ENCODE assay signal across 1 cellular context in the genomic region with DNA sequence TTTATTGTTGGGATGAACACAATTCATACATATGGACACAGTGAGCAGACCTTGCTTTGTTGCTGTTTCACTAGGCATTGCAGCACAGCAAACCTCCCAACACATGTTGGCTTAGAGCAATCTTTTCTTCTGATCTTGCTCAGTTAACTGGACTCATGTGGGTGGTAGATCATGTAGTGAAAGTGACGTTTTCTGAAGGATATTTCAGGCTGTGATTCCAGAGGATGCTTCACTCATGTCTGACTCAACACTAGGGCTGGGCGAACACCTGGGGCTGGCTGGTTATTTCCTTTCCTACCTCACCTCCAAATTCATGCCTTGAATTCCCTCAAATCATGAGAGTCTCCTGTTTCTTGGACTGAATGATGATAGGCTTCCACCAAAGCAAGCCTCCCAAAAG.
TF ChIP-seq lines count a peak whose summit lies in the region.

No MANE protein-coding gene starts in this region.

TF ChIP-seq in A549, 52 proteins besides CTCF, POLR2A, EP300 and RAD21 (continued from another document):
- TF ChIP-seq KDM1A (IDR thresholded peaks at IDR 0.05; ENCODE audit: low read depth) (no peak), SMC3 (IDR thresholded peaks at IDR 0.05) (no peak), HDAC2 (IDR thresholded peaks at IDR 0.05) (no peak), JUNB (IDR thresholded peaks at IDR 0.05) (no peak)
- TF ChIP-seq, protein P1, sequence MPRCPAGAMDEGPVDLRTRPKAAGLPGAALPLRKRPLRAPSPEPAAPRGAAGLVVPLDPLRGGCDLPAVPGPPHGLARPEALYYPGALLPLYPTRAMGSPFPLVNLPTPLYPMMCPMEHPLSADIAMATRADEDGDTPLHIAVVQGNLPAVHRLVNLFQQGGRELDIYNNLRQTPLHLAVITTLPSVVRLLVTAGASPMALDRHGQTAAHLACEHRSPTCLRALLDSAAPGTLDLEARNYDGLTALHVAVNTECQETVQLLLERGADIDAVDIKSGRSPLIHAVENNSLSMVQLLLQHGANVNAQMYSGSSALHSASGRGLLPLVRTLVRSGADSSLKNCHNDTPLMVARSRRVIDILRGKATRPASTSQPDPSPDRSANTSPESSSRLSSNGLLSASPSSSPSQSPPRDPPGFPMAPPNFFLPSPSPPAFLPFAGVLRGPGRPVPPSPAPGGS (IDR thresholded peaks at IDR 0.05): no peak
